ENCODE assay signal across 27 cellular contexts in the genomic region with DNA sequence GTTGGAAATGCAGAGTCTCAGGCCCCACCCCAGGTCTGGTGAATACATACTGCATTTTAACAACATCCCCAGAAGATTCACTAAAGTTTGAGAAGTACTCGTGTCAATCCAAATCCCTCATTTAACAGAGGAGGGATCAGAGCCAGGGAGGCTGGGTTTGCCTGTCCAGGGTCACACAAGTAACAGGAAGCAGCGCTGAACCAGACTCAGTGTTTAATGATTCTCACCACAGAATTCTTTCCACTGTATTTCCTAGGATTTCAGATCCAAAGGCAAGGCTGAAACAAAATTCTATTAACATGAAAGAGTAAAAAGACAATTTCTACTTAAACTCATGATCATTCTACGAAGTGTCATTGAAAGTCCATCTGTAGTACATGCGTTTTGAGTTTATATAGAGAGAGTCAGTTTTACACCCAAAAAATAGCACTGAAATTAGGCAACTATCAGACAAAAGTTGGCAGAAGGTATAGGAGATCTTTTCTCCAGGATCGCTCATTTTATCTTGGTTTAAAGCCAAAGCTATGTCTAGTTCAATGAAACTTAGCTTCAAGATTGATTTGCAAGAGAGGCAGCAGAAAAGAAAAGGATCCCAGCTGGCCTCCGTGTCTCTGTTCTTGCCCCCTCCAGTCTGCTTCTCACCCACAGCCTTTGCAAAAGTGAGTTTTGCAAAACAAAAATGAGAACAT. TPM values are rescaled to one million over a fixed set of nuclear protein-coding genes. Genes with fewer than 3 reads are reported as not detected.
A peak's percentile ranks its signal among the peaks of the same experiment; 100 is the strongest.
DNase-seq lines count a peak whose midpoint lies in the region; ATAC-seq, FAIRE-seq and TF ChIP-seq lines count a peak whose summit lies in the region.
"Had no signal": no experiment of that assay in that cellular context is flagged by ENCODE, and none has a peak within 500 bp of the region (broad histone marks: within the 10 kb centered on the region; RNA-seq: fewer than 3 reads in every experiment).

No MANE protein-coding gene starts in this region.

- CTCF ChIA-PET in naive thymus-derived CD4-positive, alpha-beta T cell (lab: Charles Lee) = no interaction called here

- no peak overlapping the region for H3K4me2 ChIP-seq in astrocyte (ENCODE audit: low read length)
- H3K4me2 ChIP-seq in smooth muscle cell = peak overlapping the region; percentile 19
- H3K4me2 ChIP-seq: A549; BLaER1 treated with 17β-estradiol and CSF1 and Interleukin-3, amounts not matched to agents 10 nM and 100 nM; GM23338 had no signal

- no peak for TF ChIP-seq POLR2A in sigmoid colon (IDR thresholded peaks at IDR 0.05)

- H3K36me3 Mint-ChIP-seq in astrocyte (ENCODE audit: low read depth, unreplicated experiment) = no peaks in the 10 kb centered on the region
- H3K36me3 Mint-ChIP-seq in nephron (ENCODE audit: low read depth) = no peaks in the 10 kb centered on the region
- peaks cover 3 to 11% (median 9%) of the 10 kb centered on the region in 5 donors for H3K36me3 Mint-ChIP-seq in naive thymus-derived CD4-positive, alpha-beta T cell

- 65% methylated on average over 6 of the region's 6 CpGs for WGBS in smooth muscle cell (ENCODE audit: low lambda C conversion rate)
- WGBS in sigmoid colon, 2 donors = 76 to 83% methylated on average over 6 of the region's 6 CpGs

- FAIRE-seq in astrocyte (lab: Jason Lieb, UNC) = no peak
- FAIRE-seq: A549, D721Med, GM12878, GM18507 had no signal

- H3K27ac ChIP-seq in astrocyte (ENCODE audit: low read depth, low read length) (no peak overlapping the region), smooth muscle cell (ENCODE audit: low read depth) (peak overlapping the region; percentile 49), caudate nucleus (ENCODE audit: low read depth, low read length) (no peak overlapping the region), sigmoid colon (peak overlapping the region in 1 of 4 donors; percentile 3)
- no peak overlapping the region for H3K27ac ChIP-seq in naive thymus-derived CD4-positive, alpha-beta T cell (ENCODE audit: low read depth, low read length)
- H3K27ac ChIP-seq: A549; BLaER1 treated with 17β-estradiol and CSF1 and Interleukin-3, amounts not matched to agents 10 nM and 100 nM had no signal

- H3K27me3 Mint-ChIP-seq in astrocyte (ENCODE audit: low read depth, unreplicated experiment) = peaks cover 5% of the 10 kb centered on the region
- peaks cover 3% of the 10 kb centered on the region for H3K27me3 Mint-ChIP-seq in nephron (ENCODE audit: low read depth)
- H3K27me3 Mint-ChIP-seq in naive thymus-derived CD4-positive, alpha-beta T cell = peaks cover 0 to 36% (median 12%) of the 10 kb centered on the region in 5 donors
- H3K27me3 Mint-ChIP-seq: CD4-positive, alpha-beta T cell had no signal

- no peak for ATAC-seq in naive thymus-derived CD4-positive, alpha-beta T cell
- ATAC-seq: A549, GM12878, GM23338 had no signal

- no peak for TF ChIP-seq EP300 in sigmoid colon (IDR thresholded peaks at IDR 0.05)

- no peaks in the 10 kb centered on the region for H3K79me2 ChIP-seq in astrocyte (ENCODE audit: insufficient read depth, low read length)
- H3K79me2 ChIP-seq in smooth muscle cell (ENCODE audit: low read depth) = no peaks in the 10 kb centered on the region

- no peaks in the 10 kb centered on the region for H3K9me3 ChIP-seq in astrocyte (ENCODE audit: insufficient read depth, low read depth, low read length)
- H3K9me3 ChIP-seq in smooth muscle cell (replicated peaks; ENCODE audit: low read depth) = no peaks in the 10 kb centered on the region
- H3K9me3 ChIP-seq in sigmoid colon = no peaks in the 10 kb centered on the region
- no peaks in the 10 kb centered on the region for H3K9me3 ChIP-seq in naive thymus-derived CD4-positive, alpha-beta T cell (ENCODE audit: control insufficient read depth in 2 of 3, low read length in 3 of 3)
- H3K9me3 ChIP-seq: A549, BE2C, HAP-1 had no signal

- H2AFZ ChIP-seq in astrocyte (ENCODE audit: low read depth, low read length) (no peak overlapping the region), smooth muscle cell (ENCODE audit: low read depth) (peak overlapping the region; percentile 68)
- H2AFZ ChIP-seq: GM23338 had no signal

- no peak for TF ChIP-seq CTCF in astrocyte (IDR thresholded peaks at IDR 0.05; ENCODE audit: insufficient read depth, low read depth, low read length)
- no peak for TF ChIP-seq CTCF in nephron (IDR thresholded peaks at IDR 0.05; ENCODE audit: unreplicated experiment in 3 of 3)
- TF ChIP-seq CTCF in smooth muscle cell (IDR thresholded peaks at IDR 0.05; ENCODE audit: borderline replicate concordance, insufficient read depth, poor library complexity, severe bottlenecking) = no peak
- no peak for TF ChIP-seq CTCF in foreskin fibroblast (IDR thresholded peaks at IDR 0.05; ENCODE audit: low read depth, low read length)
- TF ChIP-seq CTCF in sigmoid colon (IDR thresholded peaks at IDR 0.05) = no peak

- H3K4me1 Mint-ChIP-seq in astrocyte (ENCODE audit: low read depth, unreplicated experiment) (no peaks in the 10 kb centered on the region), nephron (peaks cover 6% of the 10 kb centered on the region)
- peaks cover 0 to 17% (median 0%) of the 10 kb centered on the region in 7 donors for H3K4me1 Mint-ChIP-seq in naive thymus-derived CD4-positive, alpha-beta T cell

- H4K20me1 ChIP-seq in astrocyte (ENCODE audit: insufficient read depth, low read length) (no peaks in the 10 kb centered on the region), smooth muscle cell (ENCODE audit: low read depth) (no peaks in the 10 kb centered on the region)
- H4K20me1 ChIP-seq: BLaER1 treated with 17β-estradiol and CSF1 and Interleukin-3, amounts not matched to agents 10 nM and 100 nM had no signal

- no peaks in the 10 kb centered on the region for H3K27me3 ChIP-seq in astrocyte (ENCODE audit: insufficient read depth, low read length)
- H3K27me3 ChIP-seq in smooth muscle cell (ENCODE audit: low read depth) = no peaks in the 10 kb centered on the region
- H3K27me3 ChIP-seq in sigmoid colon = no peaks in the 10 kb centered on the region
- H3K27me3 ChIP-seq in naive thymus-derived CD4-positive, alpha-beta T cell (ENCODE audit: control insufficient read depth in 2 of 2, insufficient read depth in 2 of 2, low read length in 2 of 2) = no peaks in the 10 kb centered on the region
- H3K27me3 ChIP-seq: BE2C; BLaER1 treated with 17β-estradiol and CSF1 and Interleukin-3, amounts not matched to agents 10 nM and 100 nM had no signal

- H3K9ac ChIP-seq in astrocyte (ENCODE audit: low read length) (no peak overlapping the region), smooth muscle cell (ENCODE audit: low read depth) (no peak overlapping the region)
- H3K9ac ChIP-seq: BLaER1 treated with 17β-estradiol and CSF1 and Interleukin-3, amounts not matched to agents 10 nM and 100 nM had no signal

- H3K4me3 Mint-ChIP-seq in astrocyte (ENCODE audit: unreplicated experiment) = no peak overlapping the region
- no peak overlapping the region for H3K4me3 Mint-ChIP-seq in nephron
- no peak overlapping the region for H3K4me3 Mint-ChIP-seq in naive thymus-derived CD4-positive, alpha-beta T cell
- H3K4me3 Mint-ChIP-seq: CD14-positive monocyte; CD4-positive, alpha-beta T cell; CD8-positive, alpha-beta memory T cell; GM23338; HFFc6 had no signal

- H3K9me3 Mint-ChIP-seq in astrocyte (ENCODE audit: unreplicated experiment) = no peaks in the 10 kb centered on the region
- peaks cover 4% of the 10 kb centered on the region for H3K9me3 Mint-ChIP-seq in nephron
- peaks cover 3 to 27% (median 10%) of the 10 kb centered on the region in 11 donors for H3K9me3 Mint-ChIP-seq in naive thymus-derived CD4-positive, alpha-beta T cell
- H3K9me3 Mint-ChIP-seq: HFFc6 had no signal

- H3K27ac Mint-ChIP-seq in astrocyte (ENCODE audit: unreplicated experiment) (no peak overlapping the region), nephron (peak overlapping the region in 2 of 3 experiments; percentile 50 to 64)
- H3K27ac Mint-ChIP-seq in naive thymus-derived CD4-positive, alpha-beta T cell = peak overlapping the region in 1 of 9 donors; percentile 10
- H3K27ac Mint-ChIP-seq: CD14-positive monocyte; CD4-positive, alpha-beta T cell; CD8-positive, alpha-beta memory T cell; GM23338; HFFc6 had no signal

- DNase-seq in astrocyte (ENCODE audit: low read depth) (peak; percentile 31), fibroblast of peridontal ligament (ENCODE audit: extremely low read depth) (peak; percentile 58), smooth muscle cell (lab: John Stamatoyannopoulos, UW; ENCODE audit: unreplicated experiment) (no peak), foreskin fibroblast (no peak), caudate nucleus (lab: John Stamatoyannopoulos, UW) (no peak), sigmoid colon (no peak)
- no peak for DNase-seq in naive thymus-derived CD4-positive, alpha-beta T cell
- DNase-seq: 8988T; ACHN; AML-193; BE2C; CD4-positive, alpha-beta T cell; CD8-positive, alpha-beta memory T cell; DMS 273 treated with DMSO at 0.1 percent for 48 hours; DMS79; EL; GDM1; HFFc6 had no signal

- intact Hi-C loops in sigmoid colon (cut with DNase I) = no loop called here
- intact Hi-C loops in naive thymus-derived CD4-positive, alpha-beta T cell (cut with micrococcal nuclease) = loop anchor here in 1 of 2 donors (10.0 kb wide), 1 partner anchor 1305 kb away; no protein-coding TSS in a partner anchor

- no peaks in the 10 kb centered on the region for H3F3A ChIP-seq in smooth muscle cell (ENCODE audit: low read depth)

- POLR2A ChIA-PET in naive thymus-derived CD4-positive, alpha-beta T cell (lab: Charles Lee) = no interaction called here

- H3K36me3 ChIP-seq in astrocyte (ENCODE audit: insufficient read depth, low read length) = no peaks in the 10 kb centered on the region
- H3K36me3 ChIP-seq in smooth muscle cell (ENCODE audit: low read depth) = no peaks in the 10 kb centered on the region
- no peaks in the 10 kb centered on the region for H3K36me3 ChIP-seq in sigmoid colon
- no peaks in the 10 kb centered on the region for H3K36me3 ChIP-seq in naive thymus-derived CD4-positive, alpha-beta T cell (ENCODE audit: control insufficient read depth in 2 of 3, insufficient read depth in 3 of 3, low read length in 3 of 3)
- H3K36me3 ChIP-seq: BE2C; BLaER1 treated with 17β-estradiol and CSF1 and Interleukin-3, amounts not matched to agents 10 nM and 100 nM; HAP-1 had no signal

- no peaks in the 10 kb centered on the region for H3K4me1 ChIP-seq in astrocyte (ENCODE audit: insufficient read depth, low read length)
- H3K4me1 ChIP-seq in smooth muscle cell (ENCODE audit: low read depth) = no peaks in the 10 kb centered on the region
- H3K4me1 ChIP-seq in sigmoid colon = no peaks in the 10 kb centered on the region
- H3K4me1 ChIP-seq in naive thymus-derived CD4-positive, alpha-beta T cell (ENCODE audit: control insufficient read depth in 2 of 2, insufficient read depth in 2 of 2, low read length in 2 of 2) = no peaks in the 10 kb centered on the region
- H3K4me1 ChIP-seq: A549, BE2C, HAP-1 had no signal

- H3K4me3 ChIP-seq in astrocyte (ENCODE audit: insufficient read depth, low read depth, low read length) (no peak overlapping the region), smooth muscle cell (no peak overlapping the region), foreskin fibroblast (ENCODE audit: low read depth in 1 of 2, low read length in 2 of 2) (no peak overlapping the region), sigmoid colon (no peak overlapping the region)
- no peak overlapping the region for H3K4me3 ChIP-seq in naive thymus-derived CD4-positive, alpha-beta T cell (ENCODE audit: low read length)
- H3K4me3 ChIP-seq: A549; BLaER1 treated with 17β-estradiol and CSF1 and Interleukin-3, amounts not matched to agents 10 nM and 100 nM; GM12878; GM23338; HAP-1 had no signal

RNA-seq across cellular contexts. Expression of gene AGPAT4, which starts 6.0 kb away (rescaled TPM):
- total RNA-seq in astrocyte = 27.2 and 27.9 TPM in 2 replicates
- 49.3 and 51.8 TPM in 2 replicates for total RNA-seq in smooth muscle cell
- 41.5 and 51.4 TPM in 2 replicates for polyA plus RNA-seq in smooth muscle cell
- 10 to 100 TPM in 1 of 4 donors, 1 to 10 TPM in 3; 6.9 to 16.6 (median 7.5) TPM for total RNA-seq in sigmoid colon
- 1 to 10 TPM in 1 of 3 donors, under 1 TPM in 2; under 0.01 to 2.0 (median 0.23) TPM for polyA plus RNA-seq in sigmoid colon
- total RNA-seq in naive thymus-derived CD4-positive, alpha-beta T cell = 10 to 100 TPM in 2 of 5 experiments, 1 to 10 TPM in 3; 2.0 to 16.2 (median 4.4) TPM
- polyA plus RNA-seq in naive thymus-derived CD4-positive, alpha-beta T cell = 1 to 10 TPM; 1.1 to 1.2 TPM

Comparison
In these comparisons a context has a peak if more than half of its experiments do, and no peak if none do; other contexts are left out.
1. DNase-seq: peak in astrocyte (single experiment) and fibroblast of peridontal ligament (single experiment); none in smooth muscle cell (single experiment), foreskin fibroblast (0 of 2), caudate nucleus (0 of 61), sigmoid colon (single experiment) and naive thymus-derived CD4-positive, alpha-beta T cell (0 of 9).